Comparison of ENCODE assay signal across 8 cellular contexts in the genomic region with DNA sequence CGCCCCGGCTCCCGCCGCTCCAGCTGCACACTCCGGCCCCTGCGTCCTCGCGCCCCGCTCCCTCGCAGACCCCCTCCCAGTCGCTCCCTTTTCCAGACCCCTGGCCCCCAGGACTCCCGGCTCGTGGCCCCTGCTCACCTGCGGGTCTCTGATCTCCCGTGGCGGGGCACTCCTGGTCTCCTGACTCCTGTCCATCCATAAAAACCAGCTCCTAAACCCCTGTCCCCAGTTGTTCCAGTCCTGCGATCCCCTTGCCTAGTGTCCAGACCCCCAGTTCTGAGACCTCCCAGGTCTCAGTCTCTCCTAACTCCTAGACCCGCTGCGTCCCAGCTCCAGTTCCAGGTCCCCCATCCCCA. TPM values are rescaled to one million over a fixed set of nuclear protein-coding genes. Genes with fewer than 3 reads are reported as not detected.
A peak's percentile ranks its signal among the peaks of the same experiment; 100 is the strongest.
DNase-seq lines count a peak whose midpoint lies in the region; ATAC-seq and TF ChIP-seq lines count a peak whose summit lies in the region.

No MANE protein-coding gene starts in this region.

- no peaks in the 10 kb centered on the region for H3K4me1 ChIP-seq in BE2C
- peaks cover 19% of the 10 kb centered on the region for H3K4me1 ChIP-seq in adipocyte (ENCODE audit: control insufficient read depth, insufficient read depth, low read length)
- H3K4me1 ChIP-seq in left lung, result peaks cover 7 to 23% of the 10 kb centered on the region in 2 donors
- peaks cover 11% of the 10 kb centered on the region for H3K4me1 ChIP-seq in thymus (ENCODE audit: control insufficient read depth, insufficient read depth, low read length)

- intact Hi-C loops in left lung (cut with DNase I), result no loop called here

- TF ChIP-seq CTCF in BE2C (IDR thresholded peaks at IDR 0.05; ENCODE audit: low read depth, low read length) (no peak), left lung (IDR thresholded peaks at IDR 0.05) (no peak)

- ATAC-seq in HG02588 (IDR thresholded peaks at IDR 0.05; ENCODE audit: unreplicated experiment) (peak; percentile 6), left lung (peak; percentile 1)

- DNase-seq in BE2C, result peak; percentile 11
- no peak for DNase-seq in adipocyte (ENCODE audit: low read depth)
- DNase-seq in left lung, result no peak
- DNase-seq in NCI-H1417 treated with DMSO at 0.1 percent for 48 hours (lab: John Stamatoyannopoulos, UW), result no peak
- DNase-seq in NCI-H345 (lab: John Stamatoyannopoulos, UW), result no peak
- no peak for DNase-seq in NCI-H82 treated with DMSO at 0.1 percent for 48 hours (lab: John Stamatoyannopoulos, UW; ENCODE audit: unreplicated experiment)

- H3K4me3 ChIP-seq in BE2C (ENCODE audit: low read depth, low read length), result peak overlapping the region; percentile 96
- peak overlapping the region; percentile 100 for H3K4me3 ChIP-seq in adipocyte (ENCODE audit: low read length)
- H3K4me3 ChIP-seq in left lung, result peak overlapping the region; percentile 80 to 96
- peak overlapping the region; percentile 66 for H3K4me3 ChIP-seq in thymus (ENCODE audit: low read length)

- under 1% methylated on average over 19 of the region's 19 CpGs for WGBS in thymus

- peak overlapping the region; percentile 65 to 80 for H3K27ac ChIP-seq in left lung
- H3K27ac ChIP-seq in thymus (ENCODE audit: low read depth), result peak overlapping the region; percentile 62

- H3K9ac ChIP-seq in adipocyte (ENCODE audit: low read length), result peak overlapping the region; percentile 98

- H3K27me3 ChIP-seq in BE2C (no peaks in the 10 kb centered on the region), adipocyte (replicated peaks; ENCODE audit: control insufficient read depth, insufficient read depth, low read length) (no peaks in the 10 kb centered on the region), left lung (no peaks in the 10 kb centered on the region), thymus (ENCODE audit: control insufficient read depth, insufficient read depth) (no peaks in the 10 kb centered on the region)

- H3K36me3 ChIP-seq in BE2C (no peaks in the 10 kb centered on the region), adipocyte (ENCODE audit: control insufficient read depth, insufficient read depth, low read length, severe bottlenecking) (no peaks in the 10 kb centered on the region), left lung (no peaks in the 10 kb centered on the region), thymus (ENCODE audit: control insufficient read depth, insufficient read depth) (peaks cover 8% of the 10 kb centered on the region)

- no peaks in the 10 kb centered on the region for H3K9me3 ChIP-seq in BE2C
- H3K9me3 ChIP-seq in adipocyte (ENCODE audit: control insufficient read depth, low read length), result no peaks in the 10 kb centered on the region
- H3K9me3 ChIP-seq in left lung, result no peaks in the 10 kb centered on the region
- H3K9me3 ChIP-seq in thymus (ENCODE audit: control insufficient read depth), result no peaks in the 10 kb centered on the region

RNA-seq across cellular contexts. Expression of a gene that starts 0.3 kb away (rescaled TPM):
- polyA plus RNA-seq in BE2C (2012; ENCODE audit: insufficient read depth, insufficient read length, low read depth), result 2.9 TPM
- 10 to 100 TPM; 33.2 to 41.0 TPM for total RNA-seq in left lung
- polyA plus RNA-seq in thymus, result 10.4 TPM

RNA-seq across cellular contexts. Expression of a gene that starts 11.8 kb away (rescaled TPM):
- not detected for polyA plus RNA-seq in BE2C (2012; ENCODE audit: insufficient read depth, insufficient read length, low read depth)
- total RNA-seq in left lung, result 1 to 10 TPM; 1.2 TPM
- polyA plus RNA-seq in thymus, result 3.5 TPM

RNA-seq across cellular contexts. Expression of a gene that starts 35.0 kb away (rescaled TPM):
- polyA plus RNA-seq in BE2C (2012; ENCODE audit: insufficient read depth, insufficient read length, low read depth), result 1.3 TPM
- 10 to 100 TPM in 1 of 2 donors, 1 to 10 TPM in 1; 6.1 to 10.2 TPM for total RNA-seq in left lung
- 19.4 TPM for polyA plus RNA-seq in thymus
